ENCODE assay signal across 1 cellular context in the genomic region with DNA sequence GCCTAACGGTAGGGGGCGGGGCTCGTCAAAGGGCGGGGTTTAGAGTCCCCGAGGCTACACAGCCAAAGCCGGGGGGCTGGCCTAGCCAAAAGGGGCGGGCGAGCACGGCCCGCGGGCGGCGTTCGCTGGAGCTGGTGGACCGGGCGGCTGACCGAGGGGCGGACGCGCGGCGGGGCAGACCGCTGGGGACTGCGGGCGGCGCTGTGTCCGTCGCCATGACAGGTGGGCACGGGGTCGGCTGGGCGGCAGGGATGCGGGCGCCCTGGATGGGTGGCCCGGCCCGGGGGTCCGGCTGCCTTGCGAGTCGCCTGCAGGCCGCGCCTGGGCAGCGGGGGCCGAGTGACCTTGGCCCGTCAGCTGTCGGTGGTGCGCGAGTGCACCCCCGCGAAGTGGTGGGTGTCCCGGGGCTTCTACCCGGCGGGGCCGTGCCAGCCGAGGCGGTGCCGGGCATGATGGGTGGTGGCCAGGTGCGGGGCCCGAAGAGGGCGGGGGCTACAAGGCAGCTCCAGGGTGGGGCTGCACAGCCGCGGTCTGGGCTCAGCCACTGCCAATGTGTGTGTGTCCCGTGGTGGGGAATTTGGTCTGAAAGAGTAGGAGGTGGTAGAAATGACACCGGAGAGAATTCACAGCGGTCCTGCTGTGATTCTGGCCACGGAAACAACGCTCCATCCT.
TF ChIP-seq lines count a peak whose summit lies in the region.

A gene with protein sequence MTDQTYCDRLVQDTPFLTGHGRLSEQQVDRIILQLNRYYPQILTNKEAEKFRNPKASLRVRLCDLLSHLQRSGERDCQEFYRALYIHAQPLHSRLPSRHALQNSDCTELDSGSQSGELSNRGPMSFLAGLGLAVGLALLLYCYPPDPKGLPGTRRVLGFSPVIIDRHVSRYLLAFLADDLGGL (plus strand): TSS at position 87 of the 672 bp plus-strand sequence. CDS start 129 bp downstream, at position 216.

TF ChIP-seq in K562, 482 proteins besides CTCF, POLR2A, EP300 and RAD21 (continued from another document):
- TF ChIP-seq ESRRA (IDR thresholded peaks at IDR 0.05; ENCODE audit: borderline replicate concordance, low read depth) = peak; percentile 70; the same call in 1 of the 2 replicates
- TF ChIP-seq, protein P1, sequence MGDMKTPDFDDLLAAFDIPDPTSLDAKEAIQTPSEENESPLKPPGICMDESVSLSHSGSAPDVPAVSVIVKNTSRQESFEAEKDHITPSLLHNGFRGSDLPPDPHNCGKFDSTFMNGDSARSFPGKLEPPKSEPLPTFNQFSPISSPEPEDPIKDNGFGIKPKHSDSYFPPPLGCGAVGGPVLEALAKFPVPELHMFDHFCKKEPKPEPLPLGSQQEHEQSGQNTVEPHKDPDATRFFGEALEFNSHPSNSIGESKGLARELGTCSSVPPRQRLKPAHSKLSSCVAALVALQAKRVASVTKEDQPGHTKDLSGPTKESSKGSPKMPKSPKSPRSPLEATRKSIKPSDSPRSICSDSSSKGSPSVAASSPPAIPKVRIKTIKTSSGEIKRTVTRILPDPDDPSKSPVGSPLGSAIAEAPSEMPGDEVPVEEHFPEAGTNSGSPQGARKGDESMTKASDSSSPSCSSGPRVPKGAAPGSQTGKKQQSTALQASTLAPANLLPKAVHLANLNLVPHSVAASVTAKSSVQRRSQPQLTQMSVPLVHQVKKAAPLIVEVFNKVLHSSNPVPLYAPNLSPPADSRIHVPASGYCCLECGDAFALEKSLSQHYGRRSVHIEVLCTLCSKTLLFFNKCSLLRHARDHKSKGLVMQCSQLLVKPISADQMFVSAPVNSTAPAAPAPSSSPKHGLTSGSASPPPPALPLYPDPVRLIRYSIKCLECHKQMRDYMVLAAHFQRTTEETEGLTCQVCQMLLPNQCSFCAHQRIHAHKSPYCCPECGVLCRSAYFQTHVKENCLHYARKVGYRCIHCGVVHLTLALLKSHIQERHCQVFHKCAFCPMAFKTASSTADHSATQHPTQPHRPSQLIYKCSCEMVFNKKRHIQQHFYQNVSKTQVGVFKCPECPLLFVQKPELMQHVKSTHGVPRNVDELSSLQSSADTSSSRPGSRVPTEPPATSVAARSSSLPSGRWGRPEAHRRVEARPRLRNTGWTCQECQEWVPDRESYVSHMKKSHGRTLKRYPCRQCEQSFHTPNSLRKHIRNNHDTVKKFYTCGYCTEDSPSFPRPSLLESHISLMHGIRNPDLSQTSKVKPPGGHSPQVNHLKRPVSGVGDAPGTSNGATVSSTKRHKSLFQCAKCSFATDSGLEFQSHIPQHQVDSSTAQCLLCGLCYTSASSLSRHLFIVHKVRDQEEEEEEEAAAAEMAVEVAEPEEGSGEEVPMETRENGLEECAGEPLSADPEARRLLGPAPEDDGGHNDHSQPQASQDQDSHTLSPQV (IDR thresholded peaks at IDR 0.05) = 0 out of 2 replicates have a peak, but pooled peaks have one; percentile 22
- TF ChIP-seq, protein P2, sequence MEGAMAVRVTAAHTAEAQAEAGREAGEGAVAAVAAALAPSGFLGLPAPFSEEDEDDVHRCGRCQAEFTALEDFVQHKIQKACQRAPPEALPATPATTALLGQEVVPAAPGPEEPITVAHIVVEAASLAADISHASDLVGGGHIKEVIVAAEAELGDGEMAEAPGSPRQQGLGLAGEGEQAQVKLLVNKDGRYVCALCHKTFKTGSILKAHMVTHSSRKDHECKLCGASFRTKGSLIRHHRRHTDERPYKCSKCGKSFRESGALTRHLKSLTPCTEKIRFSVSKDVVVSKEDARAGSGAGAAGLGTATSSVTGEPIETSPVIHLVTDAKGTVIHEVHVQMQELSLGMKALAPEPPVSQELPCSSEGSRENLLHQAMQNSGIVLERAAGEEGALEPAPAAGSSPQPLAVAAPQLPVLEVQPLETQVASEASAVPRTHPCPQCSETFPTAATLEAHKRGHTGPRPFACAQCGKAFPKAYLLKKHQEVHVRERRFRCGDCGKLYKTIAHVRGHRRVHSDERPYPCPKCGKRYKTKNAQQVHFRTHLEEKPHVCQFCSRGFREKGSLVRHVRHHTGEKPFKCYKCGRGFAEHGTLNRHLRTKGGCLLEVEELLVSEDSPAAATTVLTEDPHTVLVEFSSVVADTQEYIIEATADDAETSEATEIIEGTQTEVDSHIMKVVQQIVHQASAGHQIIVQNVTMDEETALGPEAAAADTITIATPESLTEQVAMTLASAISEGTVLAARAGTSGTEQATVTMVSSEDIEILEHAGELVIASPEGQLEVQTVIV (CRISPR knock-in tag; IDR thresholded peaks at IDR 0.05; ENCODE audit: borderline replicate concordance) = no peak
- TF ChIP-seq ZNF551 (CRISPR knock-in tag; IDR thresholded peaks at IDR 0.05) = no peak
- peak; percentile 54; the same call in 1 of the 2 replicates for TF ChIP-seq ZBTB7A (IDR thresholded peaks at IDR 0.05; ENCODE audit: borderline replicate concordance, control insufficient read depth, low read depth, low read length)
- TF ChIP-seq EHMT2 (IDR thresholded peaks at IDR 0.05) = no peak
- no peak for TF ChIP-seq DDX20 (tag; IDR thresholded peaks at IDR 0.05; ENCODE audit: low read depth)
- no peak for TF ChIP-seq LARP7 (IDR thresholded peaks at IDR 0.05)
- TF ChIP-seq NR3C1 (CRISPR knock-in tag; IDR thresholded peaks at IDR 0.05) = no peak
- no peak for TF ChIP-seq PRPF4 (IDR thresholded peaks at IDR 0.05; ENCODE audit: insufficient read depth, low read depth, low read length, poor library complexity, severe bottlenecking)
- no peak for TF ChIP-seq ZNF311 (CRISPR knock-in tag; IDR thresholded peaks at IDR 0.05)
- TF ChIP-seq ATF7 (IDR thresholded peaks at IDR 0.05) = no peak
- TF ChIP-seq SMAD3 (CRISPR knock-in tag; conservative IDR thresholded peaks at IDR 0.05) = no peak
- TF ChIP-seq, protein P3, sequence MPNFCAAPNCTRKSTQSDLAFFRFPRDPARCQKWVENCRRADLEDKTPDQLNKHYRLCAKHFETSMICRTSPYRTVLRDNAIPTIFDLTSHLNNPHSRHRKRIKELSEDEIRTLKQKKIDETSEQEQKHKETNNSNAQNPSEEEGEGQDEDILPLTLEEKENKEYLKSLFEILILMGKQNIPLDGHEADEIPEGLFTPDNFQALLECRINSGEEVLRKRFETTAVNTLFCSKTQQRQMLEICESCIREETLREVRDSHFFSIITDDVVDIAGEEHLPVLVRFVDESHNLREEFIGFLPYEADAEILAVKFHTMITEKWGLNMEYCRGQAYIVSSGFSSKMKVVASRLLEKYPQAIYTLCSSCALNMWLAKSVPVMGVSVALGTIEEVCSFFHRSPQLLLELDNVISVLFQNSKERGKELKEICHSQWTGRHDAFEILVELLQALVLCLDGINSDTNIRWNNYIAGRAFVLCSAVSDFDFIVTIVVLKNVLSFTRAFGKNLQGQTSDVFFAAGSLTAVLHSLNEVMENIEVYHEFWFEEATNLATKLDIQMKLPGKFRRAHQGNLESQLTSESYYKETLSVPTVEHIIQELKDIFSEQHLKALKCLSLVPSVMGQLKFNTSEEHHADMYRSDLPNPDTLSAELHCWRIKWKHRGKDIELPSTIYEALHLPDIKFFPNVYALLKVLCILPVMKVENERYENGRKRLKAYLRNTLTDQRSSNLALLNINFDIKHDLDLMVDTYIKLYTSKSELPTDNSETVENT (CRISPR knock-in tag; IDR thresholded peaks at IDR 0.05) = peak; percentile 78; the same call in 1 of the 2 replicates
- no peak for TF ChIP-seq FOS (IDR thresholded peaks at IDR 0.05; ENCODE audit: extremely low read depth, insufficient read length)
- TF ChIP-seq CTBP1 (IDR thresholded peaks at IDR 0.05; ENCODE audit: borderline replicate concordance) = peak; percentile 53
- TF ChIP-seq PHB (CRISPR knock-in tag; IDR thresholded peaks at IDR 0.05) = no peak
- no peak for TF ChIP-seq MCM3 (IDR thresholded peaks at IDR 0.05)
- no peak for TF ChIP-seq HMG20A (CRISPR knock-in tag; conservative IDR thresholded peaks at IDR 0.05)
